In the genomic region with DNA sequence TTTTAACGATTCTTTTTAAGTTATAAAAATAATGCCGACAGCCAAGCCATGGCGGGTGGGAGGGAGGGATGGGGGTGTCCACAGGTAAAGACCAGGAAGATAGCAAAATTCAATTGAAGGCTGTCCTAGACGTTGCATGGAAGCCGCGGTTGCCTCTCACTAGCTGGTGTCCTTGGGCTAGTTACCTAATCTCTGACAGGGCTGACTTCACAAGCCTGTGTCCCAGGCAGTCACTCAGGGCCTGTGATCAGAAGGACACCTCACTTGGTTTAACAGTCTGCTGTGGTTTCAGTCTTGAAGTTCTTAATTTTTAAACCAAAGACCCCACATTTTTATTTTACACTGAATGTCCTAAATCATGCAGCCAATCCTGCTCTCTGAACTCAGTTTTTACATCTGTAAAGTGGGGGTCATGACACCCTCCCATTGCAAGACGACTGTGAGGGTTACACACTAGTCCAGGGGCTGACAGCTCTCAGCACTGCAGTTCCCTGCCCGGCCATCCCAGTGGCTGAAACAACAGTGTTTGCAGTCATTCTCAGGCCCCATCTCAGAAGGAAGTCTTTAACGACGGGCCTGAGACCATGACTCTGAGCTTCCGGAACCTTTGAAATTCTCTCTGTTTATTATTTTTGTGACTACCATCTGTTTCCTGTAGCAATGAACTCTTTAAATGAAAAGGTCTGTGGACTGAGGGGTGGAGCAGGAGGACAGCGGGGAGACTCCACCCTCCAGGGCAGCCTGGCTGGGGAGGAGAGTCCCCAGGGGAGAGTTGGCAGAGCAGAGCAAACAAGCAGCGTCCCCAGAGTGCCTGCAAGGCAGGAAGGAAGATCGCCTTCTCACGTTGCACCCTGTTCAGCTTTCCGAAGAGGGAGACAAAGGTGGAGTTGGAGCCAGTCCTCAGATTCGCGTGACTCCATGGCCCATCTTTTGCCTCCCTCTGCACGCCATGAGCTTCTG, we compare ENCODE assay signal across 8 cellular contexts.
DNase-seq lines count a peak whose midpoint lies in the region; ATAC-seq and TF ChIP-seq lines count a peak whose summit lies in the region.

No MANE protein-coding gene starts in this region.

- CTCF ChIA-PET in Calu3 (lab: Charles Lee) = interaction anchor here (0.6 kb wide), 1 partner anchor 414 kb away, joined by 5 read pairs; no protein-coding TSS in a partner anchor

- intact Hi-C loops in left ventricle myocardium superior (cut with micrococcal nuclease) = no loop called here
- intact Hi-C loops in Calu3 (cut with micrococcal nuclease; ENCODE audit: unreplicated experiment) = no loop called here

- peak; percentile 49 for DNase-seq in AG09319 (ENCODE audit: extremely low read depth, low read depth)
- peak; percentile 58 for DNase-seq in NCI-H146 (lab: John Stamatoyannopoulos, UW)
- peak; percentile 46 for DNase-seq in activated CD4-positive, CD25-positive, alpha-beta regulatory T cell treated with anti-CD3 and anti-CD28 coated beads, Interleukin-2, amount 50 U/mL, for 72 hours
- DNase-seq in left ventricle myocardium superior = peak; percentile 50
- DNase-seq in stimulated activated naive B cell treated with anti-CD40 and anti-IgM and Interleukin-4, amounts not matched to agents 10 μg/mL and 1 μg/mL and 100 μg/mL, for 72 hours = peak; percentile 76
- no peak for DNase-seq in Calu3

- no peaks in the 10 kb centered on the region for H3K9me3 Mint-ChIP-seq in stimulated activated naive B cell treated with anti-CD40 and anti-IgM and Interleukin-4, amounts not matched to agents 10 μg/mL and 1 μg/mL and 100 μg/mL, for 72 hours
- H3K9me3 Mint-ChIP-seq in Calu3 (ENCODE audit: low read depth, unreplicated experiment) = no peaks in the 10 kb centered on the region

- peaks cover 0 to 2% of the 10 kb centered on the region in 2 donors for H3K27me3 Mint-ChIP-seq in stimulated activated naive B cell treated with anti-CD40 and anti-IgM and Interleukin-4, amounts not matched to agents 10 μg/mL and 1 μg/mL and 100 μg/mL, for 72 hours
- H3K27me3 Mint-ChIP-seq in Calu3 (ENCODE audit: unreplicated experiment) = peaks cover 20% of the 10 kb centered on the region

- H3K27ac Mint-ChIP-seq in stimulated activated naive B cell treated with anti-CD40 and anti-IgM and Interleukin-4, amounts not matched to agents 10 μg/mL and 1 μg/mL and 100 μg/mL, for 72 hours = peak overlapping the region; percentile 86
- H3K27ac Mint-ChIP-seq in Calu3 (ENCODE audit: unreplicated experiment) = no peak overlapping the region

- ATAC-seq in GM18498 (IDR thresholded peaks at IDR 0.05; ENCODE audit: unreplicated experiment) (peak; percentile 94), HG02759 (IDR thresholded peaks at IDR 0.05; ENCODE audit: unreplicated experiment) (peak; percentile 96), left ventricle myocardium superior (peak; percentile 89)
- ATAC-seq in stimulated activated naive B cell treated with anti-CD40 and anti-IgM and Interleukin-4, amounts not matched to agents 10 μg/mL and 1 μg/mL and 100 μg/mL, for 72 hours (replicated peaks) = peak; percentile 96

- peak overlapping the region; percentile 75 to 76 for H3K4me3 Mint-ChIP-seq in stimulated activated naive B cell treated with anti-CD40 and anti-IgM and Interleukin-4, amounts not matched to agents 10 μg/mL and 1 μg/mL and 100 μg/mL, for 72 hours
- no peak overlapping the region for H3K4me3 Mint-ChIP-seq in Calu3 (ENCODE audit: low read depth, unreplicated experiment)

- peaks cover 35 to 70% of the 10 kb centered on the region in 2 donors for H3K4me1 Mint-ChIP-seq in stimulated activated naive B cell treated with anti-CD40 and anti-IgM and Interleukin-4, amounts not matched to agents 10 μg/mL and 1 μg/mL and 100 μg/mL, for 72 hours
- no peaks in the 10 kb centered on the region for H3K4me1 Mint-ChIP-seq in Calu3 (ENCODE audit: low read depth, unreplicated experiment)

- no TSS peak for BruUV-seq in Calu3 (replicated peaks; lab: Mats Ljungman, UMichigan)

- TF ChIP-seq CTCF in AG09319 (IDR thresholded peaks at IDR 0.05; ENCODE audit: low read depth, low read length) = no peak
- TF ChIP-seq CTCF in Calu3 (IDR thresholded peaks at IDR 0.05; ENCODE audit: unreplicated experiment) = no peak

- peaks cover 0 to 4% of the 10 kb centered on the region in 2 donors for H3K36me3 Mint-ChIP-seq in stimulated activated naive B cell treated with anti-CD40 and anti-IgM and Interleukin-4, amounts not matched to agents 10 μg/mL and 1 μg/mL and 100 μg/mL, for 72 hours
- H3K36me3 Mint-ChIP-seq in Calu3 (ENCODE audit: insufficient read depth, unreplicated experiment) = no peaks in the 10 kb centered on the region
